In the genomic region with DNA sequence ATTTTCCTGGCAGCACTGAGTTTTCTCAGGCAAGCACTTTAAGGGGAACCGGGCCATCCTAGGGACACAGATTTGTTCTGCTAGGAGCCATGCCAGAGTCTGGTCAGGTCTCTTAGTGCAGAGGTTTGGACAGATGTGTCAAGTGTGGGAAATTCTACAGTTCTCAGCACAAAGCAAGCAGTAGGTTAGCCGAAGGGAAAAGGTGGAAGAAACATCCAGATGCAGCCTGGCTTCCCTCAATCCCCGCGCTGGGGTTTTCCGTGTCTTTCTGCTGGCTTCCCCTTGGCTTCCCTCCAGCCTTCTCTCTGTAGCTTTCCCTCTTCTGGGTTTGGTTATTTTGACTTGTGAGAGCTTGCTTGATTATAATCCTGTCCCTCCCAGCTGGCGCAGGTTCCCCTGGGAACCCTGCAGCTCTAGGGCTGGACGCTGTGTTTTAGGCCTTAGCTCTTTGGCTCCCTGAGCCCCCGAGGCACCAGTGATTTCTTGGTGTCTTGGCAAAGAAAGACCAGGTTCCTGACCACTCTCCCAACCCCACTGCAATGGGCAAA, we compare ENCODE assay signal across 27 cellular contexts. TPM values are rescaled to one million over a fixed set of nuclear protein-coding genes. Genes with fewer than 3 reads are reported as not detected.
DNase-seq lines count a peak whose midpoint lies in the region; ATAC-seq, FAIRE-seq and TF ChIP-seq lines count a peak whose summit lies in the region.
"Had no signal": no experiment of that assay in that cellular context is flagged by ENCODE, and none has a peak within 500 bp of the region (broad histone marks: within the 10 kb centered on the region; RNA-seq: fewer than 3 reads in every experiment).

No MANE protein-coding gene starts in this region.

- no peak for ATAC-seq in right cardiac atrium
- no peak for ATAC-seq in left cardiac atrium
- no peak for ATAC-seq in T-helper 17 cell
- no peak for ATAC-seq in HepG2
- ATAC-seq: stimulated activated effector memory CD8-positive, alpha-beta T cell treated with anti-CD3 and anti-CD28 coated beads, Interleukin-12 subunit alpha, Interleukin-12 subunit beta, amount 100 ng/mL, for 72 hours had no signal

- POLR2A ChIA-PET in HepG2 (lab: Yijun Ruan, JAX) = interaction anchor here (0.6 to 2.6 kb wide), 8 partner anchors 9 to 1054 kb away, joined by 3 to 10 read pairs (median 5); a partner anchor contains a TSS

- peaks cover 84% of the 10 kb centered on the region for H4K20me1 ChIP-seq in HepG2 (ENCODE audit: insufficient read depth, low read length)

- no peaks in the 10 kb centered on the region for H3K9me3 ChIP-seq in right cardiac atrium (ENCODE audit: control insufficient read depth, low read length)
- no peaks in the 10 kb centered on the region for H3K9me3 ChIP-seq in T-helper 17 cell (ENCODE audit: control insufficient read depth, low read length, poor library complexity, severe bottlenecking)
- H3K9me3 ChIP-seq in HepG2 (ENCODE audit: low read length) = no peaks in the 10 kb centered on the region
- H3K9me3 ChIP-seq in MG63 = no peaks in the 10 kb centered on the region
- no peaks in the 10 kb centered on the region for H3K9me3 ChIP-seq in ovary
- H3K9me3 ChIP-seq: colonic mucosa, SK-N-SH, thoracic aorta had no signal

- no peak for TF ChIP-seq RAD21 in HepG2 (CRISPR knock-in tag; IDR thresholded peaks at IDR 0.05)

- TF ChIP-seq CTCF in HepG2 (CRISPR knock-in tag; IDR thresholded peaks at IDR 0.05) = no peak
- no peak for TF ChIP-seq CTCF in ovary (IDR thresholded peaks at IDR 0.05)

- peak overlapping the region; percentile 80 for H3K4me2 ChIP-seq in HepG2 (ENCODE audit: low read depth, low read length)
- H3K4me2 ChIP-seq: SK-N-SH had no signal

- no peak for TF ChIP-seq EP300 in HepG2 (IDR thresholded peaks at IDR 0.05; ENCODE audit: low read depth in 2 of 2, low read length in 2 of 2)
- no peak for TF ChIP-seq EP300 in HepG2 (CRISPR knock-in tag; IDR thresholded peaks at IDR 0.05; ENCODE audit: borderline replicate concordance)
- TF ChIP-seq EP300 in ovary (IDR thresholded peaks at IDR 0.05) = no peak

- CTCF ChIA-PET in HepG2 (lab: Yijun Ruan, JAX; ENCODE audit: low intra/inter-chr PET ratio, low total read pairs) = no interaction called here

- H3K4me1 ChIP-seq in right cardiac atrium (ENCODE audit: control insufficient read depth, insufficient read depth, low read length) (no peaks in the 10 kb centered on the region), HepG2 (ENCODE audit: insufficient read depth, low read length) (peaks cover 64% of the 10 kb centered on the region), ovary (ENCODE audit: insufficient read depth) (no peaks in the 10 kb centered on the region)
- H3K4me1 ChIP-seq: colonic mucosa had no signal

- FAIRE-seq in HepG2 (lab: Jason Lieb, UNC) = no peak
- FAIRE-seq: H54 had no signal

- H3K4me1 Mint-ChIP-seq in T-helper 17 cell = no peaks in the 10 kb centered on the region
- H3K4me1 Mint-ChIP-seq: brain, CD14-positive monocyte, nephron had no signal

- no peaks in the 10 kb centered on the region for H3K36me3 Mint-ChIP-seq in T-helper 17 cell (ENCODE audit: low read depth)
- H3K36me3 Mint-ChIP-seq: brain; CD14-positive monocyte; stimulated activated effector memory CD8-positive, alpha-beta T cell treated with anti-CD3 and anti-CD28 coated beads, Interleukin-12 subunit alpha, Interleukin-12 subunit beta, amount 100 ng/mL, for 72 hours had no signal

- 46% methylated on average over 8 of the region's 8 CpGs for WGBS in right cardiac atrium
- 31% methylated on average over 8 of the region's 8 CpGs for WGBS in HepG2 (ENCODE audit: low lambda C conversion rate)
- 43 to 64% (median 60%) methylated on average over 8 of the region's 8 CpGs for WGBS in ovary, 3 donors

- DNase-seq in right cardiac atrium (peak; percentile 27 to 54 (median 53)), left cardiac atrium (no peak), T-helper 17 cell (no peak), HepG2 (ENCODE audit: low spot score) (no peak), ureter (ENCODE audit: low spot score) (peak; percentile 49), MG63 (no peak), ovary (no peak)
- no peak for DNase-seq in activated naive CD4-positive, alpha-beta T cell treated with Interleukin-2 at 50 U/mL for 16 hours
- DNase-seq: activated CD8-positive, alpha-beta memory T cell treated with anti-CD3 and anti-CD28 coated beads, Interleukin-2, amount 50 U/mL, for 4 hours; activated effector memory CD4-positive, alpha-beta T cell treated with Interleukin-2 at 50 U/mL for 16 hours; colonic mucosa; kidney glomerular epithelial cell; NCI-H1436; NCI-H446 treated with DMSO at 0.1 percent for 48 hours; RPMI8226; SK-N-SH; stimulated activated CD4-positive, alpha-beta T cell treated with anti-CD3 and anti-CD28 coated beads, Interleukin-2, amount 100 ng/mL, for 24 hours had no signal

- H3K36me3 ChIP-seq in HepG2 (replicated peaks in 1 of 2; ENCODE audit: control insufficient read depth in 1 of 2, insufficient read depth in 2 of 2, low read length in 2 of 2) (peaks cover 24 to 66% of the 10 kb centered on the region in 2 experiments), MG63 (no peaks in the 10 kb centered on the region), ovary (no peaks in the 10 kb centered on the region)
- H3K36me3 ChIP-seq: colonic mucosa, thoracic aorta had no signal

- no peak for TF ChIP-seq POLR2A in HepG2 (IDR thresholded peaks at IDR 0.05; ENCODE audit: insufficient read depth in 1 of 2, low read depth in 2 of 2, low read length in 2 of 2)
- TF ChIP-seq POLR2A in ovary (IDR thresholded peaks at IDR 0.05) = no peak

- in situ Hi-C loops in HepG2 (cut with HindIII; ENCODE audit: extremely low pct_ligation_motif_present, low pct_unique_long_range_greater_than_20kb) = no loop called here

- H3K4me3 ChIP-seq in right cardiac atrium (ENCODE audit: low read length) = no peak overlapping the region
- peak overlapping the region; percentile 63 to 85 (median 63) for H3K4me3 ChIP-seq in HepG2 (replicated peaks in 1 of 3; ENCODE audit: insufficient read depth in 1 of 3, low read depth in 2 of 3, low read length in 3 of 3)
- H3K4me3 ChIP-seq in MG63 = no peak overlapping the region
- no peak overlapping the region for H3K4me3 ChIP-seq in ovary
- H3K4me3 ChIP-seq: colonic mucosa, skin epidermis, thoracic aorta had no signal

- H3K27ac Mint-ChIP-seq in T-helper 17 cell = peak overlapping the region; percentile 21
- H3K27ac Mint-ChIP-seq: brain; nephron; stimulated activated effector memory CD8-positive, alpha-beta T cell treated with anti-CD3 and anti-CD28 coated beads, Interleukin-12 subunit alpha, Interleukin-12 subunit beta, amount 100 ng/mL, for 72 hours; T-helper 2 cell treated with Interferon-gamma antibody and Interleukin-4, amounts not matched to agents 5 μg/mL and 100 μg/mL, for 36 hours had no signal

- peak overlapping the region; percentile 61 for H3K9ac ChIP-seq in HepG2 (ENCODE audit: insufficient read depth, low read depth, low read length)
- H3K9ac ChIP-seq: SK-N-SH had no signal

- BruUV-seq in HepG2 (replicated peaks; lab: Mats Ljungman, UMichigan) = no TSS peak

- H2AFZ ChIP-seq in HepG2 (ENCODE audit: low read length) = no peak overlapping the region

- peaks cover 73% of the 10 kb centered on the region for H3K79me2 ChIP-seq in HepG2 (ENCODE audit: insufficient read depth, low read length)

- H3K27me3 ChIP-seq in right cardiac atrium (ENCODE audit: control insufficient read depth, insufficient read depth) (no peaks in the 10 kb centered on the region), HepG2 (ENCODE audit: control insufficient read depth in 1 of 2, insufficient read depth in 2 of 2, low read length in 2 of 2) (peaks cover 0 to 3% of the 10 kb centered on the region in 2 experiments; a peak in 1 of 5 replicates), MG63 (no peaks in the 10 kb centered on the region), ovary (no peaks in the 10 kb centered on the region)
- H3K27me3 ChIP-seq: colonic mucosa had no signal

- intact Hi-C loops in right cardiac atrium (cut with DNase I) (no loop called here), left cardiac atrium (cut with DNase I) (no loop called here), HepG2 (cut with micrococcal nuclease; ENCODE audit: unreplicated experiment) (no loop called here), ovary (cut with DNase I) (no loop called here)

- peaks cover 45% of the 10 kb centered on the region for H3K27me3 Mint-ChIP-seq in T-helper 17 cell

- H3K27ac ChIP-seq in right cardiac atrium (ENCODE audit: low read length) (no peak overlapping the region), HepG2 (ENCODE audit: extremely low read length, insufficient read depth, low read length) (peak overlapping the region; percentile 15), ovary (no peak overlapping the region)
- H3K27ac ChIP-seq: colonic mucosa, skin epidermis, thoracic aorta, VCaP had no signal

- no peak overlapping the region for H3K4me3 Mint-ChIP-seq in T-helper 17 cell
- H3K4me3 Mint-ChIP-seq: brain; CD14-positive monocyte; nephron; stimulated activated effector memory CD8-positive, alpha-beta T cell treated with anti-CD3 and anti-CD28 coated beads, Interleukin-12 subunit alpha, Interleukin-12 subunit beta, amount 100 ng/mL, for 72 hours; T-helper 2 cell treated with Interferon-gamma antibody and Interleukin-4, amounts not matched to agents 5 μg/mL and 100 μg/mL, for 36 hours had no signal

RNA-seq across cellular contexts. Expression of a gene that starts 4.1 kb away (rescaled TPM):
- 10 to 100 TPM in 1 of 4 donors, 1 to 10 TPM in 3; 2.1 to 10.7 (median 3.0) TPM for total RNA-seq in right cardiac atrium
- polyA plus RNA-seq in right cardiac atrium = 18.3 TPM
- 100 to 1,000 TPM in 1 of 2 donors, 10 to 100 TPM in 1; 31.8 to 111 TPM for total RNA-seq in left cardiac atrium
- 1 to 10 TPM in 1 of 2 donors, under 1 TPM in 1; 0.65 to 1.3 TPM for total RNA-seq in T-helper 17 cell
- total RNA-seq in HepG2 (2016; rRNA removed; fragmentation: Illumina TruSeq; extraction: Trizol) = 4,983 and 10,074 TPM in 2 replicates
- 443 and 484 TPM in 2 replicates for total RNA-seq in HepG2 (2016; cell fraction: cytosol; rRNA removed; fragmentation: Illumina TruSeq; extraction: Trizol; ENCODE audit: low read depth)
- 4,851 and 10,104 TPM in 2 replicates for total RNA-seq in HepG2 (2016; cell fraction: insoluble cytoplasmic fraction; rRNA removed; fragmentation: Illumina TruSeq; extraction: Trizol)
- 957 and 1,048 TPM in 2 replicates for total RNA-seq in HepG2 (2016; cell fraction: membrane; rRNA removed; fragmentation: Illumina TruSeq; extraction: Trizol)
- 7,106 and 8,454 TPM in 2 replicates for total RNA-seq in HepG2 (2016; cell fraction: nucleus; rRNA removed; fragmentation: Illumina TruSeq; extraction: Trizol)
- polyA plus RNA-seq in HepG2 (2011; rRNA removed) = 11,821 and 17,414 TPM in 2 replicates
- 11,091 and 16,564 TPM in 2 replicates for polyA plus RNA-seq in HepG2 (2011; cell fraction: cytosol; rRNA removed)
- 7,213 and 10,181 TPM in 2 replicates for polyA plus RNA-seq in HepG2 (2011; cell fraction: nucleus; rRNA removed)
- polyA plus RNA-seq in HepG2 (2012) = 17,461 and 22,113 TPM in 2 replicates
- 537 and 560 TPM in 2 replicates for polyA plus RNA-seq in HepG2 (2016; cell fraction: cytosol; fragmentation: Illumina TruSeq; extraction: Trizol; ENCODE audit: low read depth)
- polyA plus RNA-seq in HepG2 (2016; cell fraction: insoluble cytoplasmic fraction; fragmentation: Illumina TruSeq; extraction: Trizol; ENCODE audit: low read depth) = 3,671 and 3,676 TPM in 2 replicates
- polyA plus RNA-seq in HepG2 (2016; cell fraction: membrane; fragmentation: Illumina TruSeq; extraction: Trizol; ENCODE audit: low read depth) = 614 and 667 TPM in 2 replicates
- 7,882 and 8,251 TPM in 2 replicates for polyA plus RNA-seq in HepG2 (2016; cell fraction: nucleus; fragmentation: Illumina TruSeq; extraction: Trizol; ENCODE audit: insufficient read depth, low read depth)
- 3.7 and 10,022 TPM in 2 replicates for polyA minus RNA-seq in HepG2 (2011; rRNA and poly(A)+ RNA removed; ENCODE audit: low replicate concordance)
- 4,700 and 8,142 TPM in 2 replicates for polyA minus RNA-seq in HepG2 (2011; cell fraction: cytosol; rRNA and poly(A)+ RNA removed)
- polyA minus RNA-seq in HepG2 (2011; cell fraction: nucleus; rRNA and poly(A)+ RNA removed) = 3,076 and 4,905 TPM in 2 replicates
- total RNA-seq in ureter = 2.1 TPM
- total RNA-seq in MG63 (2014; rRNA removed; shearing (Covaris generic); ENCODE audit: low replicate concordance) = not detected in 2 replicates
- 10 to 100 TPM in 1 of 7 donors, 1 to 10 TPM in 5, under 1 TPM in 1; under 0.01 to 18.1 (median 2.0) TPM for total RNA-seq in ovary
- 1 to 10 TPM in 1 of 2 donors, under 1 TPM in 1; 0.87 to 4.7 TPM for polyA plus RNA-seq in ovary
- total RNA-seq: G401 had no signal
- polyA plus RNA-seq: CD14-positive monocyte had no signal

RNA-seq across cellular contexts. Expression of a gene that starts 55.3 kb away (rescaled TPM):
- 10 to 100 TPM; 25.8 to 47.6 (median 33.6) TPM for total RNA-seq in right cardiac atrium
- polyA plus RNA-seq in right cardiac atrium = 16.2 TPM
- total RNA-seq in left cardiac atrium = 10 to 100 TPM; 36.8 to 51.8 TPM
- 10 to 100 TPM; 34.5 to 37.3 TPM for total RNA-seq in T-helper 17 cell
- total RNA-seq in HepG2 (2016; rRNA removed; fragmentation: Illumina TruSeq; extraction: Trizol) = 60.7 and 111 TPM in 2 replicates
- 13.8 TPM in 2 replicates for total RNA-seq in HepG2 (2016; cell fraction: cytosol; rRNA removed; fragmentation: Illumina TruSeq; extraction: Trizol; ENCODE audit: low read depth)
- total RNA-seq in HepG2 (2016; cell fraction: insoluble cytoplasmic fraction; rRNA removed; fragmentation: Illumina TruSeq; extraction: Trizol) = 69.0 and 109 TPM in 2 replicates
- total RNA-seq in HepG2 (2016; cell fraction: membrane; rRNA removed; fragmentation: Illumina TruSeq; extraction: Trizol) = 24.3 and 25.9 TPM in 2 replicates
- total RNA-seq in HepG2 (2016; cell fraction: nucleus; rRNA removed; fragmentation: Illumina TruSeq; extraction: Trizol) = 90.1 and 90.9 TPM in 2 replicates
- polyA plus RNA-seq in HepG2 (2011; rRNA removed) = 41.0 and 41.5 TPM in 2 replicates
- polyA plus RNA-seq in HepG2 (2011; cell fraction: cytosol; rRNA removed) = 39.0 and 39.5 TPM in 2 replicates
- polyA plus RNA-seq in HepG2 (2011; cell fraction: nucleus; rRNA removed) = 22.7 and 31.2 TPM in 2 replicates
- polyA plus RNA-seq in HepG2 (2012) = 41.6 and 50.2 TPM in 2 replicates
- polyA plus RNA-seq in HepG2 (2016; cell fraction: cytosol; fragmentation: Illumina TruSeq; extraction: Trizol; ENCODE audit: low read depth) = 13.4 and 13.9 TPM in 2 replicates
- 53.6 and 54.8 TPM in 2 replicates for polyA plus RNA-seq in HepG2 (2016; cell fraction: insoluble cytoplasmic fraction; fragmentation: Illumina TruSeq; extraction: Trizol; ENCODE audit: low read depth)
- 13.7 and 13.9 TPM in 2 replicates for polyA plus RNA-seq in HepG2 (2016; cell fraction: membrane; fragmentation: Illumina TruSeq; extraction: Trizol; ENCODE audit: low read depth)
- 105 and 106 TPM in 2 replicates for polyA plus RNA-seq in HepG2 (2016; cell fraction: nucleus; fragmentation: Illumina TruSeq; extraction: Trizol; ENCODE audit: insufficient read depth, low read depth)
- polyA minus RNA-seq in HepG2 (2011; rRNA and poly(A)+ RNA removed; ENCODE audit: low replicate concordance) = 50.3 and 91.3 TPM in 2 replicates
- 52.6 and 69.3 TPM in 2 replicates for polyA minus RNA-seq in HepG2 (2011; cell fraction: cytosol; rRNA and poly(A)+ RNA removed)
- 42.2 and 44.8 TPM in 2 replicates for polyA minus RNA-seq in HepG2 (2011; cell fraction: nucleus; rRNA and poly(A)+ RNA removed)
- 52.7 TPM for total RNA-seq in ureter
- total RNA-seq in MG63 (2014; rRNA removed; shearing (Covaris generic); ENCODE audit: low replicate concordance) = 83.0 and 173 TPM in 2 replicates
- total RNA-seq in ovary = 10 to 100 TPM in 6 of 7 donors, 1 to 10 TPM in 1; 6.2 to 51.9 (median 35.1) TPM
- 10 to 100 TPM; 14.0 to 59.7 TPM for polyA plus RNA-seq in ovary

Comparison
In these comparisons a context has a peak if more than half of its experiments do, and no peak if none do; other contexts are left out.
1. DNase-seq: peak in right cardiac atrium (3 of 3) and ureter (single experiment); none in left cardiac atrium (single experiment), T-helper 17 cell (0 of 3), HepG2 (single experiment), MG63 (single experiment), ovary (0 of 5) and activated naive CD4-positive, alpha-beta T cell treated with Interleukin-2 at 50 U/mL for 16 hours (single experiment).
2. H3K4me3 ChIP-seq: peak in HepG2 (3 of 3); none in right cardiac atrium (single experiment), MG63 (single experiment) and ovary (single experiment).